ENCODE assay signal across 2 cellular contexts in the genomic region with DNA sequence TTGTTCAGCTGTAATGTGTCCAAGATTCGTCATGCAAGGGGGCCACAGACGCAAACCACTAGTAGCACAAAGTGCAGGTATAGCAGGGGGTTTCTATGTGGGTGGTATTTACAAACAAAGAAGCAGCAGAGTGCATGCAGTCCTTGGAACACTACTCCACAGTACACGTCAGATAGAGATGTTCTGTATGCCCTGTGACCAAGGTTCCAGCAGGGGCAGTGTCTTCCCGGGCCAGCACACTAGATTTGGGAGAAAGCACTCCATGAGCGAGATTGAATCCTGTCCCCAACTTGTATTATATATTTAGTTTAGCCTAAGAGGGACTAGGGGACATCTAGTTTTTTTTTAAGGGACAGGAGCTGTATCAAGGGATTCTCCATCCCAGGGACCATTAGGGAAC.
TF ChIP-seq lines count a peak whose summit lies in the region.

No MANE protein-coding gene starts in this region.

TF ChIP-seq in A549, 52 proteins besides CTCF, POLR2A, EP300 and RAD21 (continued from another document):
- no peak for TF ChIP-seq PHF8 (IDR thresholded peaks at IDR 0.05; ENCODE audit: borderline replicate concordance, low read depth)
- no peak for TF ChIP-seq HDAC2 (IDR thresholded peaks at IDR 0.05)
- TF ChIP-seq, protein P1, sequence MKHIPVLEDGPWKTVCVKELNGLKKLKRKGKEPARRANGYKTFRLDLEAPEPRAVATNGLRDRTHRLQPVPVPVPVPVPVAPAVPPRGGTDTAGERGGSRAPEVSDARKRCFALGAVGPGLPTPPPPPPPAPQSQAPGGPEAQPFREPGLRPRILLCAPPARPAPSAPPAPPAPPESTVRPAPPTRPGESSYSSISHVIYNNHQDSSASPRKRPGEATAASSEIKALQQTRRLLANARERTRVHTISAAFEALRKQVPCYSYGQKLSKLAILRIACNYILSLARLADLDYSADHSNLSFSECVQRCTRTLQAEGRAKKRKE (CRISPR knock-in tag; IDR thresholded peaks at IDR 0.05; ENCODE audit: low read depth): no peak
TF ChIP-seq in A549: peak in this region for 0.

TF ChIP-seq in GM23338, 12 proteins besides CTCF, POLR2A, EP300 and RAD21 (continued from another document):
- TF ChIP-seq, protein P2, sequence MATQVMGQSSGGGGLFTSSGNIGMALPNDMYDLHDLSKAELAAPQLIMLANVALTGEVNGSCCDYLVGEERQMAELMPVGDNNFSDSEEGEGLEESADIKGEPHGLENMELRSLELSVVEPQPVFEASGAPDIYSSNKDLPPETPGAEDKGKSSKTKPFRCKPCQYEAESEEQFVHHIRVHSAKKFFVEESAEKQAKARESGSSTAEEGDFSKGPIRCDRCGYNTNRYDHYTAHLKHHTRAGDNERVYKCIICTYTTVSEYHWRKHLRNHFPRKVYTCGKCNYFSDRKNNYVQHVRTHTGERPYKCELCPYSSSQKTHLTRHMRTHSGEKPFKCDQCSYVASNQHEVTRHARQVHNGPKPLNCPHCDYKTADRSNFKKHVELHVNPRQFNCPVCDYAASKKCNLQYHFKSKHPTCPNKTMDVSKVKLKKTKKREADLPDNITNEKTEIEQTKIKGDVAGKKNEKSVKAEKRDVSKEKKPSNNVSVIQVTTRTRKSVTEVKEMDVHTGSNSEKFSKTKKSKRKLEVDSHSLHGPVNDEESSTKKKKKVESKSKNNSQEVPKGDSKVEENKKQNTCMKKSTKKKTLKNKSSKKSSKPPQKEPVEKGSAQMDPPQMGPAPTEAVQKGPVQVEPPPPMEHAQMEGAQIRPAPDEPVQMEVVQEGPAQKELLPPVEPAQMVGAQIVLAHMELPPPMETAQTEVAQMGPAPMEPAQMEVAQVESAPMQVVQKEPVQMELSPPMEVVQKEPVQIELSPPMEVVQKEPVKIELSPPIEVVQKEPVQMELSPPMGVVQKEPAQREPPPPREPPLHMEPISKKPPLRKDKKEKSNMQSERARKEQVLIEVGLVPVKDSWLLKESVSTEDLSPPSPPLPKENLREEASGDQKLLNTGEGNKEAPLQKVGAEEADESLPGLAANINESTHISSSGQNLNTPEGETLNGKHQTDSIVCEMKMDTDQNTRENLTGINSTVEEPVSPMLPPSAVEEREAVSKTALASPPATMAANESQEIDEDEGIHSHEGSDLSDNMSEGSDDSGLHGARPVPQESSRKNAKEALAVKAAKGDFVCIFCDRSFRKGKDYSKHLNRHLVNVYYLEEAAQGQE (IDR thresholded peaks at IDR 0.05; ENCODE audit: unreplicated experiment): no peak
- TF ChIP-seq JUNB (IDR thresholded peaks at IDR 0.05; ENCODE audit: unreplicated experiment) (no peak), EZH2 (IDR thresholded peaks at IDR 0.05; ENCODE audit: low read depth, unreplicated experiment) (no peak), ZNF114 (CRISPR knock-in tag; IDR thresholded peaks at IDR 0.05) (no peak), EZH2phosphoT487 (IDR thresholded peaks at IDR 0.05; ENCODE audit: unreplicated experiment) (no peak), CREB1 (CRISPR knock-in tag; IDR thresholded peaks at IDR 0.05; ENCODE audit: low read depth) (no peak), ZNF331 (CRISPR knock-in tag; IDR thresholded peaks at IDR 0.05; ENCODE audit: low read depth) (no peak)
- TF ChIP-seq, protein P3, sequence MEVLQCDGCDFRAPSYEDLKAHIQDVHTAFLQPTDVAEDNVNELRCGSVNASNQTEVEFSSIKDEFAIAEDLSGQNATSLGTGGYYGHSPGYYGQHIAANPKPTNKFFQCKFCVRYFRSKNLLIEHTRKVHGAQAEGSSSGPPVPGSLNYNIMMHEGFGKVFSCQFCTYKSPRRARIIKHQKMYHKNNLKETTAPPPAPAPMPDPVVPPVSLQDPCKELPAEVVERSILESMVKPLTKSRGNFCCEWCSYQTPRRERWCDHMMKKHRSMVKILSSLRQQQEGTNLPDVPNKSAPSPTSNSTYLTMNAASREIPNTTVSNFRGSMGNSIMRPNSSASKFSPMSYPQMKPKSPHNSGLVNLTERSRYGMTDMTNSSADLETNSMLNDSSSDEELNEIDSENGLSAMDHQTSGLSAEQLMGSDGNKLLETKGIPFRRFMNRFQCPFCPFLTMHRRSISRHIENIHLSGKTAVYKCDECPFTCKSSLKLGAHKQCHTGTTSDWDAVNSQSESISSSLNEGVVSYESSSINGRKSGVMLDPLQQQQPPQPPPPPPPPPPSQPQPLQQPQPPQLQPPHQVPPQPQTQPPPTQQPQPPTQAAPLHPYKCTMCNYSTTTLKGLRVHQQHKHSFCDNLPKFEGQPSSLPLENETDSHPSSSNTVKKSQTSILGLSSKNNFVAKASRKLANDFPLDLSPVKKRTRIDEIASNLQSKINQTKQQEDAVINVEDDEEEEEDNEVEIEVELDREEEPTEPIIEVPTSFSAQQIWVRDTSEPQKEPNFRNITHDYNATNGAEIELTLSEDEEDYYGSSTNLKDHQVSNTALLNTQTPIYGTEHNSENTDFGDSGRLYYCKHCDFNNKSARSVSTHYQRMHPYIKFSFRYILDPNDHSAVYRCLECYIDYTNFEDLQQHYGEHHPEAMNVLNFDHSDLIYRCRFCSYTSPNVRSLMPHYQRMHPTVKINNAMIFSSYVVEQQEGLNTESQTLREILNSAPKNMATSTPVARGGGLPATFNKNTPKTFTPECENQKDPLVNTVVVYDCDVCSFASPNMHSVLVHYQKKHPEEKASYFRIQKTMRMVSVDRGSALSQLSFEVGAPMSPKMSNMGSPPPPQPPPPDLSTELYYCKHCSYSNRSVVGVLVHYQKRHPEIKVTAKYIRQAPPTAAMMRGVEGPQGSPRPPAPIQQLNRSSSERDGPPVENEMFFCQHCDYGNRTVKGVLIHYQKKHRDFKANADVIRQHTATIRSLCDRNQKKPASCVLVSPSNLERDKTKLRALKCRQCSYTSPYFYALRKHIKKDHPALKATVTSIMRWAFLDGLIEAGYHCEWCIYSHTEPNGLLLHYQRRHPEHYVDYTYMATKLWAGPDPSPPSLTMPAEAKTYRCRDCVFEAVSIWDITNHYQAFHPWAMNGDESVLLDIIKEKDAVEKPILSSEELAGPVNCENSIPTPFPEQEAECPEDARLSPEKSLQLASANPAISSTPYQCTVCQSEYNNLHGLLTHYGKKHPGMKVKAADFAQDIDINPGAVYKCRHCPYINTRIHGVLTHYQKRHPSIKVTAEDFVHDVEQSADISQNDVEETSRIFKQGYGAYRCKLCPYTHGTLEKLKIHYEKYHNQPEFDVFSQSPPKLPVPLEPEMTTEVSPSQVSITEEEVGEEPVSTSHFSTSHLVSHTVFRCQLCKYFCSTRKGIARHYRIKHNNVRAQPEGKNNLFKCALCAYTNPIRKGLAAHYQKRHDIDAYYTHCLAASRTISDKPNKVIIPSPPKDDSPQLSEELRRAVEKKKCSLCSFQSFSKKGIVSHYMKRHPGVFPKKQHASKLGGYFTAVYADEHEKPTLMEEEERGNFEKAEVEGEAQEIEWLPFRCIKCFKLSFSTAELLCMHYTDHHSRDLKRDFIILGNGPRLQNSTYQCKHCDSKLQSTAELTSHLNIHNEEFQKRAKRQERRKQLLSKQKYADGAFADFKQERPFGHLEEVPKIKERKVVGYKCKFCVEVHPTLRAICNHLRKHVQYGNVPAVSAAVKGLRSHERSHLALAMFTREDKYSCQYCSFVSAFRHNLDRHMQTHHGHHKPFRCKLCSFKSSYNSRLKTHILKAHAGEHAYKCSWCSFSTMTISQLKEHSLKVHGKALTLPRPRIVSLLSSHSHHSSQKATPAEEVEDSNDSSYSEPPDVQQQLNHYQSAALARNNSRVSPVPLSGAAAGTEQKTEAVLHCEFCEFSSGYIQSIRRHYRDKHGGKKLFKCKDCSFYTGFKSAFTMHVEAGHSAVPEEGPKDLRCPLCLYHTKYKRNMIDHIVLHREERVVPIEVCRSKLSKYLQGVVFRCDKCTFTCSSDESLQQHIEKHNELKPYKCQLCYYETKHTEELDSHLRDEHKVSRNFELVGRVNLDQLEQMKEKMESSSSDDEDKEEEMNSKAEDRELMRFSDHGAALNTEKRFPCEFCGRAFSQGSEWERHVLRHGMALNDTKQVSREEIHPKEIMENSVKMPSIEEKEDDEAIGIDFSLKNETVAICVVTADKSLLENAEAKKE (CRISPR knock-in tag; IDR thresholded peaks at IDR 0.05): no peak
- TF ChIP-seq, protein P4, sequence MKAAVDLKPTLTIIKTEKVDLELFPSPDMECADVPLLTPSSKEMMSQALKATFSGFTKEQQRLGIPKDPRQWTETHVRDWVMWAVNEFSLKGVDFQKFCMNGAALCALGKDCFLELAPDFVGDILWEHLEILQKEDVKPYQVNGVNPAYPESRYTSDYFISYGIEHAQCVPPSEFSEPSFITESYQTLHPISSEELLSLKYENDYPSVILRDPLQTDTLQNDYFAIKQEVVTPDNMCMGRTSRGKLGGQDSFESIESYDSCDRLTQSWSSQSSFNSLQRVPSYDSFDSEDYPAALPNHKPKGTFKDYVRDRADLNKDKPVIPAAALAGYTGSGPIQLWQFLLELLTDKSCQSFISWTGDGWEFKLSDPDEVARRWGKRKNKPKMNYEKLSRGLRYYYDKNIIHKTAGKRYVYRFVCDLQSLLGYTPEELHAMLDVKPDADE (IDR thresholded peaks at IDR 0.05): no peak
TF ChIP-seq in GM23338: peak in this region for 0.
